In the genomic region with DNA sequence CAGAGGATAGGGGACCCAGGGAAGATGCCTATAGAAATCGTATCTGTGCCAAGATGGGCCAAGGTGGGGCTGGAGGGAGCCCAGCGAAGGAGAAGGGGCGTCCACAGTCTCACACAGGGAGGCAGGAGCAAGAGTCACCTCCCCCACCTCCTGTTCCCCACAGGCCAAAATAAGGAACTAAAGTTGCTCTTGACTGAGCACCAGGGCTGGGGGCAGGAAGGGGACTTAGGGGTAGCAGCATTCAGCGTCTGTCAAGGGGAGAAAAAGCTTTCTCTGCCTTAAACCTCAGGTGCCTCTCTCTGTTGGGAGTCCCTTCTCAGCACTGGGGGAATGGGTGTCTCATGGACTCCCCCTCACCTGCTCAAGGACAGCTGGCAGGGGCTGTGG, we compare ENCODE assay signal across 11 cellular contexts. TPM values are rescaled to one million over a fixed set of nuclear protein-coding genes. Genes with fewer than 3 reads are reported as not detected.
DNase-seq lines count a peak whose midpoint lies in the region; FAIRE-seq and TF ChIP-seq lines count a peak whose summit lies in the region.
"Had no signal": no experiment of that assay in that cellular context is flagged by ENCODE, and none has a peak within 500 bp of the region (broad histone marks: within the 10 kb centered on the region; RNA-seq: fewer than 3 reads in every experiment).

No MANE protein-coding gene starts in this region.

- H3K27me3 ChIP-seq in Loucy (ENCODE audit: insufficient read depth, low read length, poor library complexity, severe bottlenecking) = no peaks in the 10 kb centered on the region
- no peaks in the 10 kb centered on the region for H3K27me3 ChIP-seq in small intestine (ENCODE audit: control insufficient read depth in 2 of 2, insufficient read depth in 2 of 2, low read length in 2 of 2)
- H3K27me3 ChIP-seq: dorsolateral prefrontal cortex had no signal

- peaks cover 47% of the 10 kb centered on the region for H3K4me1 Mint-ChIP-seq in activated T-helper 2 cell treated with anti-CD3 and anti-CD28 coated beads, Interferon-gamma antibody, Interleukin-2, Interleukin-4, amounts not matched to agents 10 μg/mL and 5 μg/mL and 100 μg/mL, durations not matched to agents 14 hours and 24 hours and 36 hours (ENCODE audit: low read depth)

- peak overlapping the region; percentile 23; the same call in 1 of the 2 replicates for H2AFZ ChIP-seq in Loucy (ENCODE audit: low read length)

- intact Hi-C loops in activated T-helper 2 cell treated with anti-CD3 and anti-CD28 coated beads, Interferon-gamma antibody, Interleukin-2, Interleukin-4, amounts not matched to agents 10 μg/mL and 5 μg/mL and 100 μg/mL, durations not matched to agents 14 hours and 24 hours and 36 hours (cut with micrococcal nuclease) = no loop called here

- H4K20me1 ChIP-seq in Loucy (ENCODE audit: insufficient read depth, low read length, poor library complexity, severe bottlenecking) = no peaks in the 10 kb centered on the region

- H3K4me3 Mint-ChIP-seq in activated T-helper 2 cell treated with anti-CD3 and anti-CD28 coated beads, Interferon-gamma antibody, Interleukin-2, Interleukin-4, amounts not matched to agents 10 μg/mL and 5 μg/mL and 100 μg/mL, durations not matched to agents 14 hours and 24 hours and 36 hours (ENCODE audit: low read depth) = no peak overlapping the region

- peaks cover 2% of the 10 kb centered on the region; the same call in 1 of the 2 replicates for H3K36me3 ChIP-seq in Loucy (ENCODE audit: insufficient read depth, low read length)
- no peaks in the 10 kb centered on the region for H3K36me3 ChIP-seq in small intestine (ENCODE audit: control insufficient read depth in 2 of 2, insufficient read depth in 2 of 2, low read length in 2 of 2)
- H3K36me3 ChIP-seq: HAP-1 had no signal

- no peak for TF ChIP-seq POLR2A in H54 (IDR thresholded peaks at IDR 0.05; ENCODE audit: low read depth, low read length)

- H3K4me3 ChIP-seq in Loucy (ENCODE audit: low read length, poor library complexity, severe bottlenecking) (peak overlapping the region; percentile 77), small intestine (ENCODE audit: low read depth in 1 of 2, low read length in 2 of 2) (no peak overlapping the region)
- H3K4me3 ChIP-seq: dorsolateral prefrontal cortex, HAP-1 had no signal

- H3K27me3 Mint-ChIP-seq in activated T-helper 2 cell treated with anti-CD3 and anti-CD28 coated beads, Interferon-gamma antibody, Interleukin-2, Interleukin-4, amounts not matched to agents 10 μg/mL and 5 μg/mL and 100 μg/mL, durations not matched to agents 14 hours and 24 hours and 36 hours (ENCODE audit: low read depth) = no peaks in the 10 kb centered on the region

- 60 to 91% (median 88%) methylated on average over 4 of the region's 4 CpGs for WGBS in small intestine, 3 donors

- FAIRE-seq in small intestine (lab: Jason Lieb, UNC) = no peak
- FAIRE-seq in H54 (lab: Jason Lieb, UNC) = no peak

- H3K9me3 Mint-ChIP-seq in activated T-helper 2 cell treated with anti-CD3 and anti-CD28 coated beads, Interferon-gamma antibody, Interleukin-2, Interleukin-4, amounts not matched to agents 10 μg/mL and 5 μg/mL and 100 μg/mL, durations not matched to agents 14 hours and 24 hours and 36 hours = no peaks in the 10 kb centered on the region

- TF ChIP-seq CTCF in Loucy (conservative IDR thresholded peaks at IDR 0.05; ENCODE audit: low read length) = no peak

- peaks cover 11% of the 10 kb centered on the region for H3K36me3 Mint-ChIP-seq in activated T-helper 2 cell treated with anti-CD3 and anti-CD28 coated beads, Interferon-gamma antibody, Interleukin-2, Interleukin-4, amounts not matched to agents 10 μg/mL and 5 μg/mL and 100 μg/mL, durations not matched to agents 14 hours and 24 hours and 36 hours (ENCODE audit: low read depth)

- H3K9me2 ChIP-seq in Loucy (replicated peaks; ENCODE audit: low read depth, low read length) = no peaks in the 10 kb centered on the region

- H3K4me1 ChIP-seq in Loucy (ENCODE audit: insufficient read depth, low read length, poor library complexity, severe bottlenecking) (peaks cover 33% of the 10 kb centered on the region), small intestine (ENCODE audit: control insufficient read depth in 2 of 2, insufficient read depth in 1 of 2, low read depth in 1 of 2, low read length in 1 of 2) (no peaks in the 10 kb centered on the region)
- H3K4me1 ChIP-seq: HAP-1 had no signal

- DNase-seq in SIG-M5 treated with dmso at 0.1 percent for 504 hours (lab: John Stamatoyannopoulos, UW; ENCODE audit: unreplicated experiment) = peak; percentile 70
- no peak for DNase-seq in SIG-M5 (lab: John Stamatoyannopoulos, UW)
- DNase-seq in activated T-helper 2 cell treated with anti-CD3 and anti-CD28 coated beads, Interferon-gamma antibody, Interleukin-2, Interleukin-4, amounts not matched to agents 10 μg/mL and 5 μg/mL and 100 μg/mL, durations not matched to agents 14 hours and 24 hours and 36 hours (ENCODE audit: low spot score) = no peak
- no peak for DNase-seq in small intestine
- DNase-seq in NCI-H1436 (lab: John Stamatoyannopoulos, UW) = no peak
- DNase-seq in NCI-H510A (lab: John Stamatoyannopoulos, UW) = no peak
- no peak for DNase-seq in H54 (ENCODE audit: insufficient read length, low spot score)
- DNase-seq: dorsolateral prefrontal cortex had no signal

- H3K9me3 ChIP-seq in Loucy (ENCODE audit: insufficient read depth, low read depth, low read length) (no peaks in the 10 kb centered on the region), small intestine (ENCODE audit: control insufficient read depth, low read depth) (no peaks in the 10 kb centered on the region)
- H3K9me3 ChIP-seq: HAP-1 had no signal

- H3K79me2 ChIP-seq in Loucy (ENCODE audit: insufficient read depth, low read length) = peaks cover 27% of the 10 kb centered on the region

- peak overlapping the region; percentile 67 for H3K27ac Mint-ChIP-seq in activated T-helper 2 cell treated with anti-CD3 and anti-CD28 coated beads, Interferon-gamma antibody, Interleukin-2, Interleukin-4, amounts not matched to agents 10 μg/mL and 5 μg/mL and 100 μg/mL, durations not matched to agents 14 hours and 24 hours and 36 hours

- peak overlapping the region; percentile 81 for H3K9ac ChIP-seq in Loucy (ENCODE audit: low read depth, low read length, poor library complexity, severe bottlenecking)

- peak overlapping the region; percentile 42 to 90 for H3K27ac ChIP-seq in small intestine (ENCODE audit: low read depth in 1 of 2, low read length in 1 of 2)
- H3K27ac ChIP-seq: 22Rv1 had no signal

- peak overlapping the region; percentile 89 for H3K4me2 ChIP-seq in Loucy (ENCODE audit: low read depth, low read length, poor library complexity, severe bottlenecking)

- peaks cover 16% of the 10 kb centered on the region for H3F3A ChIP-seq in Loucy (ENCODE audit: low read depth)

RNA-seq across cellular contexts. Expression of gene CD79A, which starts 0.4 kb away (rescaled TPM):
- total RNA-seq in activated T-helper 2 cell treated with anti-CD3 and anti-CD28 coated beads, Interferon-gamma antibody, Interleukin-2, Interleukin-4, amounts not matched to agents 10 μg/mL and 5 μg/mL and 100 μg/mL, durations not matched to agents 14 hours and 24 hours and 36 hours = 0.67 and 0.84 TPM in 2 replicates
- polyA plus RNA-seq in small intestine = 10 to 100 TPM in 1 of 3 donors, 1 to 10 TPM in 1, under 1 TPM in 1; 0.45 to 10.5 (median 8.9) TPM

RNA-seq across cellular contexts. Expression of gene ARHGEF1, which starts 5.5 kb away (rescaled TPM):
- total RNA-seq in activated T-helper 2 cell treated with anti-CD3 and anti-CD28 coated beads, Interferon-gamma antibody, Interleukin-2, Interleukin-4, amounts not matched to agents 10 μg/mL and 5 μg/mL and 100 μg/mL, durations not matched to agents 14 hours and 24 hours and 36 hours = 340 and 353 TPM in 2 replicates
- polyA plus RNA-seq in small intestine = 100 to 1,000 TPM in 2 of 3 donors, 10 to 100 TPM in 1; 55.3 to 120 (median 118) TPM

RNA-seq across cellular contexts. Expression of gene RPS19, which starts 17.4 kb away (rescaled TPM):
- 2,928 and 2,943 TPM in 2 replicates for total RNA-seq in activated T-helper 2 cell treated with anti-CD3 and anti-CD28 coated beads, Interferon-gamma antibody, Interleukin-2, Interleukin-4, amounts not matched to agents 10 μg/mL and 5 μg/mL and 100 μg/mL, durations not matched to agents 14 hours and 24 hours and 36 hours
- 1,000 to 10,000 TPM; 2,031 to 3,349 (median 3,107) TPM for polyA plus RNA-seq in small intestine

RNA-seq across cellular contexts. Expression of gene DMRTC2, which starts 32.6 kb away (rescaled TPM):
- total RNA-seq in activated T-helper 2 cell treated with anti-CD3 and anti-CD28 coated beads, Interferon-gamma antibody, Interleukin-2, Interleukin-4, amounts not matched to agents 10 μg/mL and 5 μg/mL and 100 μg/mL, durations not matched to agents 14 hours and 24 hours and 36 hours = not detected in 2 replicates
- not detected for polyA plus RNA-seq in small intestine
- total RNA-seq: dorsolateral prefrontal cortex had no signal

RNA-seq across cellular contexts. Expression of gene LYPD4, which starts 33.0 kb away (rescaled TPM):
- not detected in 2 replicates for total RNA-seq in activated T-helper 2 cell treated with anti-CD3 and anti-CD28 coated beads, Interferon-gamma antibody, Interleukin-2, Interleukin-4, amounts not matched to agents 10 μg/mL and 5 μg/mL and 100 μg/mL, durations not matched to agents 14 hours and 24 hours and 36 hours
- polyA plus RNA-seq in small intestine = not detected
- total RNA-seq: dorsolateral prefrontal cortex had no signal
